In the genomic region with DNA sequence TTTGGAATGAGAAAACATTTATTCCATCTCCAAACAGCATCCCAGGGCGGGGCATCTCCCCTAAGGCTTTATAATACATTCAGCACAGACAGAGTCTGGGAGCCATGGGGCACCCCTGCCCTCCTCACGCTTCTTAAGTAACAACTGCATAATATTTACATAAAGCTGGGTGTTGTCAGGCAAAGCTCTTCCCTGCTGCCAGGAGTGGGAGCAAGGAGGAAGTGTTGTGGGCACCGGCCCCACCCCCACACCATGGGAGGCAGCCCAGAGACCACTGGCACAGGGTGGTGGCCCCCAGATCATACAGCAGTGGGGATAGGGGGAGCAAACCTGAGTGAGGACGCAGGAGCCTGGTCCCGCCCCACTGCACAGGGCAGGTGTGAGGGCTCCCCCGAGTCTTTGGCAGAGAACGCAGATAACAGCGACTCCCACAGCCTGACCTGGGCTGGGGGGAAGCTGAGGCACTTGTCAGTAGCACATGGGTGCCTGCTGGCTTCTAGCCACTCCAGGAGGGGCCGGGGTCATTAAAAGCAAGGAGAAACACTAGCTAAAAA, we compare ENCODE assay signal across 1 cellular context.
TF ChIP-seq lines count a peak whose summit lies in the region.

No MANE protein-coding gene starts in this region.

TF ChIP-seq in WTC11, 78 proteins besides CTCF, POLR2A, EP300 and RAD21 (continued from another document):
- TF ChIP-seq FOXP4 (CRISPR knock-in tag; IDR thresholded peaks at IDR 0.05) (no peak), GTF2I (CRISPR knock-in tag; conservative IDR thresholded peaks at IDR 0.05) (no peak), ZNF512 (CRISPR knock-in tag; IDR thresholded peaks at IDR 0.05; ENCODE audit: borderline replicate concordance) (no peak), MAX (CRISPR knock-in tag; IDR thresholded peaks at IDR 0.05) (no peak)
